ENCODE assay signal across 15 cellular contexts in genomic region chr22:24823787-24824186, GRCh38. TPM values are rescaled to one million over a fixed set of nuclear protein-coding genes. Genes with fewer than 3 reads are reported as not detected.
"Had no signal": no experiment of that assay in that cellular context is flagged by ENCODE, and none has a peak within 500 bp of the region (broad histone marks: within the 10 kb centered on the region; RNA-seq: fewer than 3 reads in every experiment).

No MANE protein-coding gene starts in this region.

- H3K27ac ChIP-seq: HL-60, KMS-11, SJCRH30 had no signal

- H3K9me3 ChIP-seq: SJCRH30 had no signal

- H3K4me2 ChIP-seq: KMS-11 had no signal

- H3K36me3 ChIP-seq: SJCRH30 had no signal

- H3K4me1 ChIP-seq: SJCRH30 had no signal

- H3K4me3 ChIP-seq: SJCRH30 had no signal

- H3K9ac ChIP-seq: KMS-11 had no signal

- FAIRE-seq: HTR-8/SVneo, RCC 7860 had no signal

- DNase-seq: Kasumi-1, MM.1S, NCI-H187, NCI-H2171, NCI-H226, NCI-H446, NCI-H510A, NCI-H524 treated with DMSO at 0.1 percent for 48 hours, SJCRH30 had no signal

- ATAC-seq: SK-N-SH treated with all-trans-retinoic acid at 6 μM for 48 hours had no signal

RNA-seq across cellular contexts. Expression of gene SGSM1, which starts 17.8 kb away (rescaled TPM):
- total RNA-seq: M059J, SJCRH30 had no signal

RNA-seq across cellular contexts. Expression of gene PIWIL3, which starts 49.3 kb away (rescaled TPM):
- total RNA-seq: M059J had no signal
